ENCODE assay signal across 16 cellular contexts in the genomic region with DNA sequence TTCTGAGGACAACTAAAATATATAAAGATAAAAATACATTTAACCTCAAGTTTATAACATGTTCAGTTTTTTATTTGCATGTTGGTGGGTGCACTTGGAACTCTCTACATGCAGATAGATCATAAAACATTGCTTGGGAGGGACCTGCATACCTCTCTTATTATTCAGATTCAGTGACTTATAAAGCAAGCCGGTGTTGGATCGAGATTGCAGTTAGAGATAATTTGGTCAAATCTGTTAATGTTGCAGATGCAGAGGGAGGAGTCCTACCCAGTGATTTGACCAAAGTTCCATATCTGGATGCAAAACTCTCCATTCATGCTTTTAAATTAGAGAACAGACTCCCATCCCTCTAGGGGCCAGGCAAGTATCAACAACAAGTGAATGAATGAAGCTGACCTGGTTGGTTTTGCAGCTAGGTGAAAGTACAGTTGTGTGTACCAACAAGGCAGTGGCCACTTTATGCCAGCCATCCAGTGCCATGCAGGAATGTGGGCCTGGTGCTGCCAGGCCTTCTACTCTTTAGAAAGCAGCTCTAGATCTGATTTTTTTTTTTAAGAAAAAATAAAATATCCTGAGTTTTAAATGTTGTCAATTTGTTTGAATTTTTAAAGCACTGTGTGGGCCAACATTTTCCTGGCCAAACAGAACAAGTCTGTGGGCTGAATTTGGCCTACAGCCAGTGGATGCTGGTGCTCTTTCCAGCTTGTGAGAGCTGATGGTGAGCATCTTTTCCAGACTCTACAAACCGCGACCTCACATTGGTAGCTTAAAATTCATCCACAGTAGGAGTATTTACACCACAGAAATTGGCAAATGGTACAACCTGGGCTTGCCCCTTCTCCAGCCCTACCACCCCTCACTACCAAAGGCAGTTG. TPM values are rescaled to one million over a fixed set of nuclear protein-coding genes. Genes with fewer than 3 reads are reported as not detected.
A peak's percentile ranks its signal among the peaks of the same experiment; 100 is the strongest.
DNase-seq lines count a peak whose midpoint lies in the region; ATAC-seq, FAIRE-seq and TF ChIP-seq lines count a peak whose summit lies in the region.
"Had no signal": no experiment of that assay in that cellular context is flagged by ENCODE, and none has a peak within 500 bp of the region (broad histone marks: within the 10 kb centered on the region; RNA-seq: fewer than 3 reads in every experiment).

No MANE protein-coding gene starts in this region.

- no peak overlapping the region for H3K18ac ChIP-seq in IMR-90 (ENCODE audit: low read depth, low read length)

- peak overlapping the region; percentile 50; the same call in 1 of the 2 replicates for H2BK20ac ChIP-seq in IMR-90 (ENCODE audit: low read depth, low read length)

- no peaks in the 10 kb centered on the region for H3K9me2 ChIP-seq in OCI-LY7 (ENCODE audit: insufficient read depth, low read length)

- H3K9ac ChIP-seq in IMR-90 (ENCODE audit: low read depth, low read length) (no peak overlapping the region), GM12878 (ENCODE audit: control insufficient read depth, insufficient read depth, low read length) (no peak overlapping the region)

- H3K36me3 ChIP-seq in IMR-90 (ENCODE audit: control insufficient read depth, insufficient read depth, low read length) (no peaks in the 10 kb centered on the region), GM12878 (ENCODE audit: control insufficient read depth in 2 of 2, insufficient read depth in 2 of 2, low read length in 1 of 2) (no peaks in the 10 kb centered on the region), OCI-LY7 (ENCODE audit: insufficient read depth, low read length) (no peaks in the 10 kb centered on the region)
- no peaks in the 10 kb centered on the region for H3K36me3 ChIP-seq in CD4-positive, alpha-beta memory T cell (ENCODE audit: insufficient read depth, low read length)
- H3K36me3 ChIP-seq: stomach had no signal

- peak; percentile 13; the same call in 1 of the 2 replicates for ATAC-seq in IMR-90 (ENCODE audit: low read depth)
- peak; percentile 40; the same call in 2 of the 3 replicates for ATAC-seq in GM12878
- no peak for ATAC-seq in T-cell (replicated peaks in 1 of 4)

- no peak overlapping the region for H3K27ac Mint-ChIP-seq in T-cell
- no peak overlapping the region for H3K27ac Mint-ChIP-seq in CD4-positive, alpha-beta memory T cell
- H3K27ac Mint-ChIP-seq: activated CD8-positive, alpha-beta T cell treated with anti-CD3 and anti-CD28 coated beads, Interleukin-2, amount 10 ng/mL, durations not matched to agents 7 days and 5 days; naive B cell had no signal

- H4K8ac ChIP-seq in IMR-90 (ENCODE audit: low read depth in 2 of 2, low read length in 2 of 2) = peak overlapping the region in 1 of 2 experiments; percentile 37; a peak in 2 of 4 replicates

- H3K27me3 Mint-ChIP-seq in T-cell = no peaks in the 10 kb centered on the region
- H3K27me3 Mint-ChIP-seq in CD4-positive, alpha-beta memory T cell = no peaks in the 10 kb centered on the region
- H3K27me3 Mint-ChIP-seq: naive B cell had no signal

- peak overlapping the region; percentile 83 for H2AK5ac ChIP-seq in IMR-90 (ENCODE audit: low read depth, low read length)

- DNase-seq in Caki2 (ENCODE audit: low read depth) (peak; percentile 44), IMR-90 (no peak), GM12878 (ENCODE audit: low read depth, low spot score) (no peak), iris pigment epithelial cell (ENCODE audit: low read depth) (peak; percentile 46), T-cell (no peak), NCI-H2171 (lab: John Stamatoyannopoulos, UW) (no peak), OCI-LY7 (ENCODE audit: low spot score) (no peak)
- DNase-seq in CD4-positive, alpha-beta memory T cell = no peak
- DNase-seq: activated naive CD4-positive, alpha-beta T cell treated with Interleukin-2 at 50 U/mL for 16 hours; COR-L47; cortex of kidney; H9; islet precursor cell; naive B cell; stomach had no signal

- WGBS in IMR-90 (ENCODE audit: extremely low coverage in 2 of 2, insufficient read length in 1 of 2), 2 experiments = no CpG with 5 or more reads among the region's 4 CpGs
- WGBS in GM12878 (ENCODE audit: insufficient coverage, insufficient replicate concordance, low lambda C conversion rate, missing lambda C conversion rate) = 97% methylated on average over 4 of the region's 4 CpGs

- H3K27me3 ChIP-seq in IMR-90 (ENCODE audit: control insufficient read depth, insufficient read depth, low read length) (no peaks in the 10 kb centered on the region), GM12878 (replicated peaks in 1 of 2; ENCODE audit: control insufficient read depth in 2 of 2, insufficient read depth in 2 of 2, low read length in 1 of 2) (no peaks in the 10 kb centered on the region)
- H3K27me3 ChIP-seq in CD4-positive, alpha-beta memory T cell (ENCODE audit: insufficient read depth, low read length) = no peaks in the 10 kb centered on the region
- H3K27me3 ChIP-seq: stomach had no signal

- POLR2A ChIA-PET in IMR-90 (lab: Charles Lee; ENCODE audit: unreplicated experiment) = no interaction called here
- POLR2A ChIA-PET in GM12878 (lab: Charles Lee) = interaction anchor here (0.6 to 1.4 kb wide), 2 partner anchors 10 to 517 kb away, joined by 4 read pairs; no protein-coding TSS in a partner anchor
- POLR2A ChIA-PET in T-cell (lab: Charles Lee) = no interaction called here
- POLR2A ChIA-PET in CD4-positive, alpha-beta memory T cell (lab: Charles Lee; ENCODE audit: partially characterized antibody) = no interaction called here
- POLR2A ChIA-PET in OCI-LY7 (lab: Charles Lee) = interaction anchor here (0.5 to 1.0 kb wide), 2 partner anchors 18 to 70 kb away, joined by 3 read pairs; no protein-coding TSS in a partner anchor

- H3K4me2 ChIP-seq in IMR-90 (ENCODE audit: low read depth, low read length) (peak overlapping the region; percentile 0; the same call in 1 of the 2 replicates), GM12878 (ENCODE audit: control insufficient read depth, insufficient read depth) (no peak overlapping the region), OCI-LY7 (ENCODE audit: low read length) (no peak overlapping the region)

- peaks cover 20 to 37% of the 10 kb centered on the region in 2 experiments for H3K79me1 ChIP-seq in IMR-90 (ENCODE audit: low read depth in 1 of 2, low read length in 2 of 2)

- H3K9me1 ChIP-seq in IMR-90 (ENCODE audit: insufficient read depth, low read length) = peaks cover 8% of the 10 kb centered on the region; the same call in 1 of the 2 replicates

- H3K14ac ChIP-seq in IMR-90 (replicated peaks; ENCODE audit: low read depth, low read length) = peak overlapping the region; percentile 70

- no peaks in the 10 kb centered on the region for H3K9me3 Mint-ChIP-seq in T-cell
- peaks cover 0 to 2% (median 0%) of the 10 kb centered on the region in 8 donors for H3K9me3 Mint-ChIP-seq in CD4-positive, alpha-beta memory T cell
- H3K9me3 Mint-ChIP-seq: H9, naive B cell had no signal

- H3K9me3 ChIP-seq in IMR-90 (ENCODE audit: control insufficient read depth, insufficient read depth, low read length) = no peaks in the 10 kb centered on the region
- H3K9me3 ChIP-seq in GM12878 (replicated peaks; ENCODE audit: control insufficient read depth, insufficient read depth, low read length) = no peaks in the 10 kb centered on the region
- no peaks in the 10 kb centered on the region for H3K9me3 ChIP-seq in CD4-positive, alpha-beta memory T cell (ENCODE audit: control insufficient read depth in 1 of 2, low read length in 2 of 2)
- no peaks in the 10 kb centered on the region for H3K9me3 ChIP-seq in OCI-LY7 (ENCODE audit: low read length)
- H3K9me3 ChIP-seq: stomach had no signal

- TF ChIP-seq EP300 in GM12878 (IDR thresholded peaks at IDR 0.05; ENCODE audit: borderline replicate concordance in 1 of 2, control insufficient read depth in 1 of 2, low read depth in 2 of 2, low read length in 2 of 2) = no peak

- no peaks in the 10 kb centered on the region for H4K20me1 ChIP-seq in IMR-90 (ENCODE audit: insufficient read depth, low read length)
- no peaks in the 10 kb centered on the region for H4K20me1 ChIP-seq in GM12878 (ENCODE audit: control insufficient read depth, insufficient read depth)
- no peaks in the 10 kb centered on the region for H4K20me1 ChIP-seq in OCI-LY7 (ENCODE audit: insufficient read depth, low read length)

- H2BK120ac ChIP-seq in IMR-90 (ENCODE audit: low read depth, low read length) = peak overlapping the region; percentile 60

- no peak overlapping the region for H3K4me3 Mint-ChIP-seq in T-cell
- H3K4me3 Mint-ChIP-seq in CD4-positive, alpha-beta memory T cell = no peak overlapping the region
- H3K4me3 Mint-ChIP-seq: activated CD8-positive, alpha-beta T cell treated with anti-CD3 and anti-CD28 coated beads, Interleukin-2, amount 10 ng/mL, durations not matched to agents 7 days and 5 days; H9; naive B cell had no signal

- peak overlapping the region; percentile 19; the same call in 1 of the 2 replicates for H3K23ac ChIP-seq in IMR-90 (ENCODE audit: low read depth, low read length)

- H3K4me1 Mint-ChIP-seq in T-cell = peaks cover 12 to 17% (median 12%) of the 10 kb centered on the region in 3 donors
- peaks cover 5 to 14% (median 5%) of the 10 kb centered on the region in 4 donors for H3K4me1 Mint-ChIP-seq in CD4-positive, alpha-beta memory T cell

- no peak overlapping the region; the same call in 1 of the 2 replicates for H4K91ac ChIP-seq in IMR-90 (ENCODE audit: insufficient read depth, low read depth, low read length)

- dilution Hi-C loops in IMR-90 (cut with HindIII; ENCODE audit: low sequenced_read_pairs, unreplicated experiment) = no loop called here

- no peak overlapping the region for H3K4me3 ChIP-seq in IMR-90 (ENCODE audit: insufficient read depth, low read depth, low read length)
- H3K4me3 ChIP-seq in GM12878 = no peak overlapping the region
- H3K4me3 ChIP-seq in CD4-positive, alpha-beta memory T cell (ENCODE audit: low read length in 2 of 2) = no peak overlapping the region
- no peak overlapping the region for H3K4me3 ChIP-seq in OCI-LY7 (ENCODE audit: low read depth, low read length, poor library complexity, severe bottlenecking)
- H3K4me3 ChIP-seq: stomach had no signal

- H3K27ac ChIP-seq in IMR-90 (ENCODE audit: insufficient read depth, low read length) = no peak overlapping the region
- H3K27ac ChIP-seq in GM12878 (ENCODE audit: control insufficient read depth, insufficient read depth) = no peak overlapping the region
- H3K27ac ChIP-seq in CD4-positive, alpha-beta memory T cell (ENCODE audit: low read depth, low read length) = no peak overlapping the region
- no peak overlapping the region for H3K27ac ChIP-seq in OCI-LY7 (ENCODE audit: low read depth, low read length, poor library complexity, severe bottlenecking)
- H3K27ac ChIP-seq: stomach had no signal

- RAD21 ChIA-PET in GM12878 (lab: Charles Lee; ENCODE audit: unreplicated experiment) = interaction anchor here (1.1 to 1.8 kb wide), 2 partner anchors 10 kb away, joined by 4 to 7 read pairs; no protein-coding TSS in a partner anchor

- H3K79me2 ChIP-seq in GM12878 (ENCODE audit: control insufficient read depth, insufficient read depth, low read length) (no peaks in the 10 kb centered on the region), OCI-LY7 (ENCODE audit: insufficient read depth, low read depth, low read length) (peaks cover 9% of the 10 kb centered on the region; the same call in 1 of the 2 replicates)

- no peak overlapping the region; the same call in 2 of the 3 replicates for H2BK15ac ChIP-seq in IMR-90 (ENCODE audit: low read depth, low read length)

- SMC1A ChIA-PET in GM12878 (lab: Charles Lee; ENCODE audit: uncharacterized antibody, unreplicated experiment) = interaction anchor here (1.0 to 2.4 kb wide), 7 partner anchors 8 to 67 kb away, joined by 3 to 15 read pairs (median 5); no protein-coding TSS in a partner anchor

- no peak for FAIRE-seq in GM12878 (lab: Jason Lieb, UNC)

- TF ChIP-seq POLR2A in IMR-90 (IDR thresholded peaks at IDR 0.05; ENCODE audit: low read depth, low read length) (no peak), GM12878 (IDR thresholded peaks at IDR 0.05; ENCODE audit: low read depth, low read length) (no peak)

- peaks cover 4% of the 10 kb centered on the region for H3K36me3 Mint-ChIP-seq in T-cell
- H3K36me3 Mint-ChIP-seq in CD4-positive, alpha-beta memory T cell = no peaks in the 10 kb centered on the region
- H3K36me3 Mint-ChIP-seq: naive B cell had no signal

- H2AFZ ChIP-seq in IMR-90 (replicated peaks; ENCODE audit: low read length, poor library complexity) (no peak overlapping the region), GM12878 (ENCODE audit: control insufficient read depth, low read depth, low read length) (no peak overlapping the region), OCI-LY7 (ENCODE audit: low read length) (no peak overlapping the region)

- peak overlapping the region; percentile 20 for H3K4ac ChIP-seq in IMR-90 (ENCODE audit: low read depth, low read length)

- TF ChIP-seq RAD21 in IMR-90 (IDR thresholded peaks at IDR 0.05; ENCODE audit: low read length) (no peak), GM12878 (IDR thresholded peaks at IDR 0.05; ENCODE audit: insufficient read depth, low read depth, low read length) (no peak)

- H2BK5ac ChIP-seq in IMR-90 (ENCODE audit: low read depth, low read length, poor library complexity, severe bottlenecking) = no peak overlapping the region

- no peak overlapping the region for H2AK9ac ChIP-seq in IMR-90 (replicated peaks; ENCODE audit: low read depth, low read length, poor library complexity)

- TF ChIP-seq CTCF in IMR-90 (conservative IDR thresholded peaks at IDR 0.05; ENCODE audit: low read depth, low read length) (no peak), GM12878 (IDR thresholded peaks at IDR 0.05 in 2 of 3, conservative IDR thresholded peaks at IDR 0.05 in 1 of 3; ENCODE audit: control insufficient read depth in 2 of 3, extremely low read depth in 1 of 3, insufficient read depth in 1 of 3, low read depth in 3 of 3, low read length in 3 of 3) (no peak), OCI-LY7 (conservative IDR thresholded peaks at IDR 0.05; ENCODE audit: low read length) (no peak)

- H3K4me1 ChIP-seq in IMR-90 (ENCODE audit: control insufficient read depth, insufficient read depth, low read length) (peaks cover 10% of the 10 kb centered on the region), GM12878 (ENCODE audit: control insufficient read depth, insufficient read depth, low read length) (no peaks in the 10 kb centered on the region), OCI-LY7 (ENCODE audit: insufficient read depth, low read length, poor library complexity, severe bottlenecking) (no peaks in the 10 kb centered on the region)
- H3K4me1 ChIP-seq in CD4-positive, alpha-beta memory T cell (ENCODE audit: insufficient read depth, low read length) = no peaks in the 10 kb centered on the region

- peak overlapping the region; percentile 4; the same call in 1 of the 2 replicates for H3K56ac ChIP-seq in IMR-90 (ENCODE audit: extremely low read depth, insufficient read depth, low read length)

- no peak overlapping the region for H4K5ac ChIP-seq in IMR-90 (ENCODE audit: low read depth, low read length)

- intact Hi-C loops in IMR-90 (cut with micrococcal nuclease) = loop anchor here (10.0 kb wide), 2 partner anchors 543 to 1067 kb away; no protein-coding TSS in a partner anchor
- intact Hi-C loops in GM12878 (cut with micrococcal nuclease; ENCODE audit: unreplicated experiment) = no loop called here
- intact Hi-C loops in CD4-positive, alpha-beta memory T cell (cut with micrococcal nuclease) = no loop called here
- intact Hi-C loops in OCI-LY7 (cut with micrococcal nuclease; ENCODE audit: unreplicated experiment) = no loop called here

- BruUV-seq in IMR-90 (replicated peaks; lab: Mats Ljungman, UMichigan) = no TSS peak
- BruUV-seq in GM12878 (replicated peaks; lab: Mats Ljungman, UMichigan) = no TSS peak
- BruUV-seq in OCI-LY7 (replicated peaks; lab: Mats Ljungman, UMichigan) = no TSS peak

- in situ Hi-C loops in Caki2 (cut with HindIII; ENCODE audit: low pct_unique_long_range_greater_than_20kb, low sequenced_read_pairs) (no loop called here), IMR-90 (cut with MboI; ENCODE audit: low sequenced_read_pairs) (no loop called here), GM12878 (cut with MboI) (no loop called here)

- CTCF ChIA-PET in IMR-90 (lab: Yijun Ruan, JAX) = interaction anchor here (1.0 to 1.8 kb wide), 2 partner anchors 10 to 91 kb away, joined by 3 to 4 read pairs; no protein-coding TSS in a partner anchor
- CTCF ChIA-PET in GM12878 (lab: Yijun Ruan, JAX) = interaction anchor here (0.9 to 2.8 kb wide), 5 partner anchors 9 to 286 kb away, joined by 3 to 13 read pairs (median 6); no protein-coding TSS in a partner anchor
- CTCF ChIA-PET in T-cell (lab: Charles Lee) = interaction anchor here in 1 of 2 donors (0.6 kb wide), 1 partner anchor 151 kb away, joined by 3 read pairs; no protein-coding TSS in a partner anchor
- CTCF ChIA-PET in CD4-positive, alpha-beta memory T cell (lab: Charles Lee; ENCODE audit: partially characterized antibody) = no interaction called here
- CTCF ChIA-PET in OCI-LY7 (lab: Charles Lee; ENCODE audit: unreplicated experiment) = no interaction called here

RNA-seq across cellular contexts. Expression of a gene that starts 12.3 kb away (rescaled TPM):
- 24.4 and 24.8 TPM in 2 replicates for total RNA-seq in Caki2 (2014; rRNA removed; shearing (Covaris generic); ENCODE audit: low replicate concordance)
- total RNA-seq in IMR-90 (2012; rRNA removed) (17.2 and 36.7 TPM in 2 replicates), GM12878 (2014; rRNA removed) (8.3 and 9.2 TPM in 2 replicates), GM12878 (2014; rRNA removed; fragmentation: Illumina TruSeq; extraction: Trizol) (8.7 and 9.1 TPM in 2 replicates), GM12878 (2021) (11.5 and 12.1 TPM in 2 replicates), T-cell (1 to 10 TPM; 6.1 to 7.6 (median 7.1) TPM), OCI-LY7 (2022) (22.6 and 24.4 TPM in 2 replicates)
- polyA plus RNA-seq in IMR-90 (2012; rRNA removed) (14.2 and 17.4 TPM in 2 replicates), GM12878 (2011; rRNA removed) (11.0 and 18.0 TPM in 2 replicates), GM12878 (2014; fragmentation: Illumina TruSeq; extraction: Trizol) (8.8 and 12.8 TPM in 2 replicates), GM12878 (2014; fragmentation: Nextera tagmentation; extraction: Ambion mirVana) (1 to 10 TPM; 3.2 to 4.4 TPM), GM12878 (2014; rRNA removed) (5.6 and 5.9 TPM in 2 replicates), GM12878 (2016; fragmentation: Nextera tagmentation; extraction: Ambion mirVana) (10 to 100 TPM; 11.2 to 11.6 TPM)
- 17.8 and 25.3 TPM in 2 replicates for polyA plus RNA-seq in IMR-90 (2012; cell fraction: cytosol; rRNA removed)
- 33.8 and 39.3 TPM in 2 replicates for polyA plus RNA-seq in IMR-90 (2012; cell fraction: nucleus; rRNA removed; ENCODE audit: low replicate concordance)
- total RNA-seq in GM12878 (2013; cell fraction: nucleolus; rRNA removed) = 46.3 and 46.4 TPM in 2 replicates
- 2.5 TPM for polyA plus RNA-seq in GM12878 (2011; ENCODE audit: low read depth)
- polyA plus RNA-seq in GM12878 (2011; cell fraction: cytosol; rRNA removed) = 15.9 and 17.2 TPM in 2 replicates
- 22.5 and 24.0 TPM in 2 replicates for polyA plus RNA-seq in GM12878 (2011; cell fraction: nucleus; rRNA removed)
- polyA plus RNA-seq in GM12878 (2012) = 2.9 and 4.0 TPM in 2 replicates
- polyA minus RNA-seq in GM12878 (2011; rRNA and poly(A)+ RNA removed) = 27.8 and 43.2 TPM in 2 replicates
- 9.1 and 11.9 TPM in 2 replicates for polyA minus RNA-seq in GM12878 (2011; cell fraction: cytosol; rRNA and poly(A)+ RNA removed)
- 55.9 and 109 TPM in 2 replicates for polyA minus RNA-seq in GM12878 (2011; cell fraction: nucleus; rRNA and poly(A)+ RNA removed)
- 1 to 10 TPM; 7.7 to 8.0 TPM for total RNA-seq in CD4-positive, alpha-beta memory T cell
- polyA plus RNA-seq in CD4-positive, alpha-beta memory T cell = 1 to 10 TPM; 5.0 to 7.4 TPM
- 13.6 and 15.3 TPM in 2 replicates for total RNA-seq in OCI-LY7 (2014; rRNA removed; shearing (Covaris generic))

Comparison
In these comparisons a context has a peak if more than half of its experiments do, and no peak if none do; other contexts are left out.
1. DNase-seq: peak in Caki2 (single experiment) and iris pigment epithelial cell (single experiment); none in IMR-90 (single experiment), GM12878 (single experiment), T-cell (0 of 34), CD4-positive, alpha-beta memory T cell (0 of 5), NCI-H2171 (single experiment) and OCI-LY7 (single experiment).
2. ATAC-seq: peak in IMR-90 (single experiment) and GM12878 (single experiment); none in T-cell (0 of 4).
3. CTCF ChIA-PET loops: an anchor here in IMR-90 (1.0 to 1.8 kb wide) and GM12878 (0.9 to 2.8 kb wide); none called in CD4-positive, alpha-beta memory T cell and OCI-LY7.
4. POLR2A ChIA-PET loops: an anchor here in GM12878 (0.6 to 1.4 kb wide) and OCI-LY7 (0.5 to 1.0 kb wide); none called in IMR-90, T-cell and CD4-positive, alpha-beta memory T cell.